In the genomic region with DNA sequence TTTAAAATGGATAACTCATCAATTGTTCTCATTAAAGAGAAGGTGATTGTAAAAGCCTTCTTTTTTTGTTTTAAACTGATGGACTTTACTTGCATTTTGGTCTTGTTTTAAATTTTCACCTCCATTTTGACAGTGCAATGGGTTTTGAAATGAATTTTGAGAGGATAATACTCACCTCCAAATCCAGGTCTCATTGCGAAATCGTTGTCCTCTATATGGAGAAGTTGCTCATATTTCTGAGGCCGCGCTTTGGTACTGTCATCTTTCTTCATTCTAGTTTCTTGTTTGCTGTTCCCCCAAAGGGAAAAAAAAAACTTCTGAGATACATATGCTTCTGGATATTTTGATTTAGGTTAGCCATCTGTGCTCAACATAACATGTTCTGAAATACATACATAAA, we compare ENCODE assay signal across 32 cellular contexts. TPM values are rescaled to one million over a fixed set of nuclear protein-coding genes. Genes with fewer than 3 reads are reported as not detected.
"Had no signal": no experiment of that assay in that cellular context is flagged by ENCODE, and none has a peak within 500 bp of the region (broad histone marks: within the 10 kb centered on the region; RNA-seq: fewer than 3 reads in every experiment).

No MANE protein-coding gene starts in this region.

- H3K27ac ChIP-seq: neural progenitor cell, ovary, parathyroid adenoma, psoas muscle, skin epidermis, spleen, thoracic aorta, thyroid gland, transverse colon, upper lobe of right lung, uterus had no signal

- H3K79me2 ChIP-seq: parathyroid adenoma had no signal

- H3K27me3 ChIP-seq: neural progenitor cell, ovary, thyroid gland, transverse colon, upper lobe of right lung, uterus had no signal

- H3K9me3 ChIP-seq: ovary, psoas muscle, spleen, thoracic aorta, thyroid gland, transverse colon, upper lobe of right lung, uterus had no signal

- H3K36me3 ChIP-seq: neural progenitor cell, ovary, spleen, thoracic aorta, thyroid gland, transverse colon, upper lobe of right lung, uterus had no signal

- ATAC-seq: naive thymus-derived CD4-positive, alpha-beta T cell; natural killer cell; psoas muscle; right cardiac atrium; sciatic nerve; stimulated activated memory B cell treated with anti-CD40 and anti-IgM and Interleukin-4, amounts not matched to agents 10 μg/mL and 1 μg/mL and 100 μg/mL, for 72 hours; stimulated activated naive CD8-positive, alpha-beta T cell treated with anti-CD3 and anti-CD28 coated beads, Interleukin-15, amount 100 ng/mL, for 72 hours; stimulated activated naive CD8-positive, alpha-beta T cell treated with anti-CD3 and anti-CD28 coated beads, Interleukin-15, Interleukin-2, amounts not matched to agents 100 U/mL and 50 U/mL, for 24 hours; upper lobe of right lung had no signal

- H3K4me1 ChIP-seq: neural progenitor cell, parathyroid adenoma, upper lobe of right lung, uterus had no signal

- H2AFZ ChIP-seq: neural progenitor cell had no signal

- H3K4me2 ChIP-seq: neural progenitor cell, smooth muscle cell had no signal

- H3K4me3 ChIP-seq: neural progenitor cell, ovary, psoas muscle, skin epidermis, smooth muscle cell, spleen, thoracic aorta, thyroid gland, transverse colon, upper lobe of right lung, uterus had no signal

- H3K9ac ChIP-seq: neural progenitor cell, parathyroid adenoma had no signal

- DNase-seq: naive thymus-derived CD4-positive, alpha-beta T cell; natural killer cell; occipital lobe; ovary; posterior cingulate gyrus; psoas muscle; right cardiac atrium; spleen; stimulated activated CD4-positive, alpha-beta T cell treated with anti-CD3 and anti-CD28 coated beads, Interleukin-12 subunit alpha, Interleukin-12 subunit beta, amount 100 ng/mL, for 4 hours; stimulated activated CD4-positive, alpha-beta T cell treated with anti-CD3 and anti-CD28 coated beads, Interleukin-1b, Interleukin-23, amount 100 ng/mL, for 48 hours; stimulated activated CD4-positive, alpha-beta T cell treated with anti-CD3 and anti-CD28 coated beads, Interleukin-4, amount 100 ng/mL, for 1 hour; stimulated activated CD4-positive, alpha-beta T cell treated with anti-CD3 and anti-CD28 coated beads, Interleukin-4, amount 100 ng/mL, for 4 hours; stimulated activated CD8-positive, alpha-beta memory T cell treated with anti-CD3 and anti-CD28 coated beads, Interleukin-4, amount 100 ng/mL, for 48 hours; stimulated activated naive CD4-positive, alpha-beta T cell; stimulated activated naive CD8-positive, alpha-beta T cell treated with anti-CD3 and anti-CD28 coated beads, Interleukin-15, amount 100 ng/mL, for 72 hours; stimulated activated naive CD8-positive, alpha-beta T cell treated with anti-CD3 and anti-CD28 coated beads, Interleukin-15, Interleukin-2, amounts not matched to agents 100 U/mL and 50 U/mL, for 24 hours; substantia nigra; thyroid gland; transverse colon; upper lobe of right lung; uterus had no signal

RNA-seq across cellular contexts. Expression of gene GABRR3, which starts 9.7 kb away (rescaled TPM):
- total RNA-seq: naive thymus-derived CD4-positive, alpha-beta T cell; natural killer cell; occipital lobe; osteoblast; ovary; progenitor cell of endocrine pancreas; psoas muscle; renal cortical epithelial cell; right cardiac atrium; sciatic nerve; smooth muscle cell; spleen; thoracic aorta; transverse colon; upper lobe of right lung; uterus had no signal
- polyA plus RNA-seq: naive thymus-derived CD4-positive, alpha-beta T cell; neural cell; ovary; right cardiac atrium; smooth muscle cell had no signal
